10 cellular contexts compared by ENCODE assay signal in the genomic region with DNA sequence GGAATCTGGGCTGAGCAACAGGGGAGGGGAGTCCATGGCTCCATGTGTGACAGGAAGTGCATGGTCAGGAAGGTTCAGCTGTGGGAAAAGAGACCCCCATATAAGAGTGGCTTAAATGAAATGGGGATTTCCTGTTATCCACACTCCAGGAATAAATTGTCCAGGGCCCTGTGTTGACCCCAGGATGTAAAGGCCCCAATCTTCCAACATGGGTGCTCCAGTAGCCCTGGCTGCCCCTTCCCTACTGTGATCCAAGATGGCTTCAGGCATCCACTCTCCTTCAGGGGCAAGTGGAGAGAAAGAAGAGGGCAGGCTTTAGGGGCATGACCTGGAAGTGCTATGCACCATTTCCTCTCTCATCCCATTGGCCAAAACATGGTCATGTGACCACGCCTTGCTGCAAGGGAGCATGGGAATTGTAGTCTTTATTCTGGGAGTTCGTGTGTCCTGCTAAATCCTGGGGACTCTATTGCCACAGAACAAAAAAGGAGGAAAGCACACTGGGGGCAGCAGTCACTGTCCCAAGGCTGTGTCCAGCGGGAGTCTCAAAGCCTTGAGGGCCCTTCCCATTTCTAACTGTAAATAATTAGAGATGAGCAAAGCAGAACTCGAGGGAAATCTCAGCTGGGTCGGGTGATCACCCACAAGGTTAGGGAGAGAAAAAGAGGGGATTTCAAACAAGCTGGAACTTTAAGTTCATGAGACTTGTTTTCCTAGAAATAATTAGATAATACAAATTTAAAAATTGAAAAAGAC.
DNase-seq lines count a peak whose midpoint lies in the region; ATAC-seq and TF ChIP-seq lines count a peak whose summit lies in the region.
"Had no signal": no experiment of that assay in that cellular context is flagged by ENCODE, and none has a peak within 500 bp of the region (broad histone marks: within the 10 kb centered on the region; RNA-seq: fewer than 3 reads in every experiment).

No MANE protein-coding gene starts in this region.

- H3F3A ChIP-seq in SK-N-SH (replicated peaks; ENCODE audit: insufficient read depth) (no peaks in the 10 kb centered on the region), neural cell (ENCODE audit: insufficient read depth, low read length, poor library complexity, severe bottlenecking) (no peaks in the 10 kb centered on the region)

- WGBS in SK-N-SH (ENCODE audit: low lambda C conversion rate) = 15% methylated on average over 5 of the region's 5 CpGs
- WGBS in stomach, 5 donors = 81 to 95% (median 85%) methylated on average over 4 to 5 of the region's 5 CpGs

- H3K9me2 ChIP-seq in SK-N-SH (no peaks in the 10 kb centered on the region), neural cell (ENCODE audit: insufficient read depth, low read length) (no peaks in the 10 kb centered on the region)

- H3K9ac ChIP-seq in SK-N-SH = no peak overlapping the region
- H3K9ac ChIP-seq in neural cell (ENCODE audit: low read length) = peak overlapping the region; percentile 40

- H2AFZ ChIP-seq in SK-N-SH (ENCODE audit: low read depth) (no peak overlapping the region), neural cell (ENCODE audit: low read depth, low read length) (peak overlapping the region; percentile 66)

- H3K27me3 ChIP-seq in SK-N-SH (ENCODE audit: insufficient read depth) = no peaks in the 10 kb centered on the region
- H3K27me3 ChIP-seq in neural cell (ENCODE audit: insufficient read depth, low read depth, low read length) = no peaks in the 10 kb centered on the region
- H3K27me3 ChIP-seq in stomach = peaks cover 0 to 18% (median 7%) of the 10 kb centered on the region in 3 donors
- H3K27me3 ChIP-seq: vagina had no signal

- H3K27ac ChIP-seq in SK-N-SH (ENCODE audit: low read depth in 2 of 2, low read length in 1 of 2) = no peak overlapping the region
- H3K27ac ChIP-seq in neural cell (ENCODE audit: low read length) = peak overlapping the region; percentile 50
- H3K27ac ChIP-seq in stomach = no peak overlapping the region
- H3K27ac ChIP-seq: vagina had no signal

- H3K4me1 ChIP-seq in SK-N-SH (ENCODE audit: control insufficient read depth in 1 of 2, insufficient read depth in 2 of 2, low read depth in 1 of 2, low read length in 1 of 2) = peaks cover 0 to 2% of the 10 kb centered on the region in 2 experiments; a peak in 1 of 4 replicates
- no peaks in the 10 kb centered on the region for H3K4me1 ChIP-seq in stomach
- H3K4me1 ChIP-seq: vagina had no signal

- TF ChIP-seq POLR2A in stomach (IDR thresholded peaks at IDR 0.05) = no peak

- CTCF ChIA-PET in SK-N-SH (lab: Yijun Ruan, JAX) = no interaction called here

- DNase-seq in SK-N-SH (peak; percentile 69), HT-29 (ENCODE audit: low spot score) (peak; percentile 12), UCSD-AML1 (lab: John Stamatoyannopoulos, UW; ENCODE audit: unreplicated experiment) (peak; percentile 37), stomach (no peak), NCI-H146 treated with DMSO at 0.1 percent for 48 hours (lab: John Stamatoyannopoulos, UW; ENCODE audit: unreplicated experiment) (no peak)
- DNase-seq: T-helper 17 cell had no signal

- no peak for TF ChIP-seq RAD21 in SK-N-SH (IDR thresholded peaks at IDR 0.05; ENCODE audit: low read length)
- TF ChIP-seq RAD21 in neural cell (conservative IDR thresholded peaks at IDR 0.05) = no peak

- H4K20me1 ChIP-seq in SK-N-SH (ENCODE audit: insufficient read depth) (no peaks in the 10 kb centered on the region), neural cell (ENCODE audit: insufficient read depth) (no peaks in the 10 kb centered on the region)

- H3K4me2 ChIP-seq in SK-N-SH (no peak overlapping the region), neural cell (ENCODE audit: low read length) (peak overlapping the region; percentile 5)

- H3K79me2 ChIP-seq in SK-N-SH (ENCODE audit: insufficient read depth) = no peaks in the 10 kb centered on the region
- H3K79me2 ChIP-seq in neural cell (replicated peaks; ENCODE audit: insufficient read depth, low read length) = no peaks in the 10 kb centered on the region

- TF ChIP-seq CTCF in SK-N-SH (IDR thresholded peaks at IDR 0.05) (no peak), neural cell (IDR thresholded peaks at IDR 0.05; ENCODE audit: poor library complexity, severe bottlenecking) (no peak), stomach (IDR thresholded peaks at IDR 0.05) (no peak)

- intact Hi-C loops in stomach (cut with DNase I; ENCODE audit: low total_unique reads) = no loop called here

- TF ChIP-seq EP300 in SK-N-SH (IDR thresholded peaks at IDR 0.05; ENCODE audit: borderline replicate concordance in 1 of 2, low read depth in 1 of 2, low read length in 1 of 2) = no peak
- peak; percentile 41 for TF ChIP-seq EP300 in neural cell (conservative IDR thresholded peaks at IDR 0.05; ENCODE audit: poor library complexity, severe bottlenecking)
- no peak for TF ChIP-seq EP300 in stomach (IDR thresholded peaks at IDR 0.05)

- H3K36me3 ChIP-seq in SK-N-SH (replicated peaks in 1 of 2; ENCODE audit: control insufficient read depth in 1 of 2, insufficient read depth in 2 of 2, low read length in 1 of 2) = no peaks in the 10 kb centered on the region
- H3K36me3 ChIP-seq in neural cell (ENCODE audit: insufficient read depth, low read length) = no peaks in the 10 kb centered on the region
- H3K36me3 ChIP-seq in stomach = no peaks in the 10 kb centered on the region
- H3K36me3 ChIP-seq: vagina had no signal

- H3K4me3 ChIP-seq in SK-N-SH (ENCODE audit: low read depth in 2 of 2, low read length in 1 of 2) (no peak overlapping the region; a peak in 1 of 4 replicates), neural cell (ENCODE audit: low read length) (peak overlapping the region; percentile 49), stomach (no peak overlapping the region)
- H3K4me3 ChIP-seq: vagina had no signal

- H3K9me3 ChIP-seq in SK-N-SH (no peaks in the 10 kb centered on the region), neural cell (ENCODE audit: low read length) (no peaks in the 10 kb centered on the region), stomach (no peaks in the 10 kb centered on the region)
- H3K9me3 ChIP-seq: vagina had no signal

- no peak for ATAC-seq in SK-N-SH treated with all-trans-retinoic acid at 6 μM for 48 hours
- ATAC-seq in GM21390 (IDR thresholded peaks at IDR 0.05; ENCODE audit: unreplicated experiment) = no peak
- ATAC-seq: T-helper 17 cell had no signal

- POLR2A ChIA-PET in SK-N-SH (lab: Yijun Ruan, JAX) = no interaction called here

TF ChIP-seq in SK-N-SH, 30 proteins besides CTCF, POLR2A, EP300 and RAD21 (continues in another document):
- no peak for TF ChIP-seq SMC3 (IDR thresholded peaks at IDR 0.05; ENCODE audit: low read depth, low read length)
- TF ChIP-seq, protein P1, sequence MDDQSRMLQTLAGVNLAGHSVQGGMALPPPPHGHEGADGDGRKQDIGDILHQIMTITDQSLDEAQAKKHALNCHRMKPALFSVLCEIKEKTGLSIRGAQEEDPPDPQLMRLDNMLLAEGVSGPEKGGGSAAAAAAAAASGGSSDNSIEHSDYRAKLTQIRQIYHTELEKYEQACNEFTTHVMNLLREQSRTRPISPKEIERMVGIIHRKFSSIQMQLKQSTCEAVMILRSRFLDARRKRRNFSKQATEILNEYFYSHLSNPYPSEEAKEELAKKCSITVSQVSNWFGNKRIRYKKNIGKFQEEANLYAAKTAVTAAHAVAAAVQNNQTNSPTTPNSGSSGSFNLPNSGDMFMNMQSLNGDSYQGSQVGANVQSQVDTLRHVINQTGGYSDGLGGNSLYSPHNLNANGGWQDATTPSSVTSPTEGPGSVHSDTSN (IDR thresholded peaks at IDR 0.05) = no peak

TF ChIP-seq in SK-N-SH treated with all-trans-retinoic acid at 6 μM for 48 hours, 23 proteins besides CTCF, POLR2A, EP300 and RAD21:
- TF ChIP-seq, protein P2, sequence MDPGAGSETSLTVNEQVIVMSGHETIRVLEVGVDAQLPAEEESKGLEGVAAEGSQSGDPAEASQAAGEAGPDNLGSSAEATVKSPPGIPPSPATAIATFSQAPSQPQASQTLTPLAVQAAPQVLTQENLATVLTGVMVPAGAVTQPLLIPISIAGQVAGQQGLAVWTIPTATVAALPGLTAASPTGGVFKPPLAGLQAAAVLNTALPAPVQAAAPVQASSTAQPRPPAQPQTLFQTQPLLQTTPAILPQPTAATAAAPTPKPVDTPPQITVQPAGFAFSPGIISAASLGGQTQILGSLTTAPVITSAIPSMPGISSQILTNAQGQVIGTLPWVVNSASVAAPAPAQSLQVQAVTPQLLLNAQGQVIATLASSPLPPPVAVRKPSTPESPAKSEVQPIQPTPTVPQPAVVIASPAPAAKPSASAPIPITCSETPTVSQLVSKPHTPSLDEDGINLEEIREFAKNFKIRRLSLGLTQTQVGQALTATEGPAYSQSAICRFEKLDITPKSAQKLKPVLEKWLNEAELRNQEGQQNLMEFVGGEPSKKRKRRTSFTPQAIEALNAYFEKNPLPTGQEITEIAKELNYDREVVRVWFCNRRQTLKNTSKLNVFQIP (CRISPR knock-in tag; IDR thresholded peaks at IDR 0.05; ENCODE audit: borderline replicate concordance, low read depth) = no peak
- TF ChIP-seq TOX (CRISPR knock-in tag; IDR thresholded peaks at IDR 0.05; ENCODE audit: borderline replicate concordance) (no peak), ESRRG (CRISPR knock-in tag; IDR thresholded peaks at IDR 0.05) (no peak), ZNF565 (CRISPR knock-in tag; conservative IDR thresholded peaks at IDR 0.05; ENCODE audit: low read depth) (no peak)

TF ChIP-seq in neural cell, 6 proteins besides CTCF, POLR2A, EP300 and RAD21 (continues in another document):
- TF ChIP-seq POLR2AphosphoS5 (IDR thresholded peaks at IDR 0.05) = peak; percentile 70
- TF ChIP-seq, protein P3, sequence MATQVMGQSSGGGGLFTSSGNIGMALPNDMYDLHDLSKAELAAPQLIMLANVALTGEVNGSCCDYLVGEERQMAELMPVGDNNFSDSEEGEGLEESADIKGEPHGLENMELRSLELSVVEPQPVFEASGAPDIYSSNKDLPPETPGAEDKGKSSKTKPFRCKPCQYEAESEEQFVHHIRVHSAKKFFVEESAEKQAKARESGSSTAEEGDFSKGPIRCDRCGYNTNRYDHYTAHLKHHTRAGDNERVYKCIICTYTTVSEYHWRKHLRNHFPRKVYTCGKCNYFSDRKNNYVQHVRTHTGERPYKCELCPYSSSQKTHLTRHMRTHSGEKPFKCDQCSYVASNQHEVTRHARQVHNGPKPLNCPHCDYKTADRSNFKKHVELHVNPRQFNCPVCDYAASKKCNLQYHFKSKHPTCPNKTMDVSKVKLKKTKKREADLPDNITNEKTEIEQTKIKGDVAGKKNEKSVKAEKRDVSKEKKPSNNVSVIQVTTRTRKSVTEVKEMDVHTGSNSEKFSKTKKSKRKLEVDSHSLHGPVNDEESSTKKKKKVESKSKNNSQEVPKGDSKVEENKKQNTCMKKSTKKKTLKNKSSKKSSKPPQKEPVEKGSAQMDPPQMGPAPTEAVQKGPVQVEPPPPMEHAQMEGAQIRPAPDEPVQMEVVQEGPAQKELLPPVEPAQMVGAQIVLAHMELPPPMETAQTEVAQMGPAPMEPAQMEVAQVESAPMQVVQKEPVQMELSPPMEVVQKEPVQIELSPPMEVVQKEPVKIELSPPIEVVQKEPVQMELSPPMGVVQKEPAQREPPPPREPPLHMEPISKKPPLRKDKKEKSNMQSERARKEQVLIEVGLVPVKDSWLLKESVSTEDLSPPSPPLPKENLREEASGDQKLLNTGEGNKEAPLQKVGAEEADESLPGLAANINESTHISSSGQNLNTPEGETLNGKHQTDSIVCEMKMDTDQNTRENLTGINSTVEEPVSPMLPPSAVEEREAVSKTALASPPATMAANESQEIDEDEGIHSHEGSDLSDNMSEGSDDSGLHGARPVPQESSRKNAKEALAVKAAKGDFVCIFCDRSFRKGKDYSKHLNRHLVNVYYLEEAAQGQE (IDR thresholded peaks at IDR 0.05; ENCODE audit: borderline replicate concordance) = no peak

Comparison
In these comparisons a context has a peak if more than half of its experiments do, and no peak if none do; other contexts are left out.
1. DNase-seq: peak in SK-N-SH (single experiment), HT-29 (single experiment) and UCSD-AML1 (single experiment); none in stomach (single experiment) and NCI-H146 treated with DMSO at 0.1 percent for 48 hours (single experiment).